ENCODE assay signal across 9 cellular contexts in genomic region chr5:169803077-169803981, GRCh38.
DNase-seq lines count a peak whose midpoint lies in the region; ATAC-seq and TF ChIP-seq lines count a peak whose summit lies in the region.
"Had no signal": no experiment of that assay in that cellular context is flagged by ENCODE, and none has a peak within 500 bp of the region (broad histone marks: within the 10 kb centered on the region; RNA-seq: fewer than 3 reads in every experiment).

No MANE protein-coding gene starts in this region.

- POLR2A ChIA-PET in AG04449 (lab: Yijun Ruan, JAX) = interaction anchor here (0.6 to 1.7 kb wide), 5 partner anchors 60 to 415 kb away, joined by 3 to 16 read pairs (median 4); no protein-coding TSS in a partner anchor

- peak; percentile 90 for DNase-seq in AG04449 (ENCODE audit: low read depth, low spot score)
- peak; percentile 68 to 73 for DNase-seq in Kasumi-1 (lab: John Stamatoyannopoulos, UW)
- DNase-seq in amniotic stem cell (lab: John Stamatoyannopoulos, UW) = peak; percentile 69
- no peak for DNase-seq in left lung
- DNase-seq in NCI-H1694 treated with DMSO at 0.1 percent for 48 hours (lab: John Stamatoyannopoulos, UW) = no peak
- DNase-seq in NCI-H2081 treated with DMSO at 0.1 percent for 48 hours (lab: John Stamatoyannopoulos, UW) = no peak
- no peak for DNase-seq in GM19240 (ENCODE audit: insufficient read length, low spot score)
- DNase-seq in LoVo (ENCODE audit: low spot score) = no peak
- DNase-seq: DMS 273 treated with DMSO at 0.1 percent for 48 hours had no signal

- H3K4me3 ChIP-seq in AG04449 (ENCODE audit: low read depth, low read length) (peak overlapping the region; percentile 18; the same call in 1 of the 2 replicates), left lung (no peak overlapping the region)

- H3K9me3 ChIP-seq in left lung = no peaks in the 10 kb centered on the region

- peaks cover 0 to 5% of the 10 kb centered on the region in 2 donors for H3K36me3 ChIP-seq in left lung

- H3K4me1 ChIP-seq in left lung = peaks cover 0 to 17% of the 10 kb centered on the region in 2 donors

- CTCF ChIA-PET in AG04449 (lab: Yijun Ruan, JAX) = interaction anchor here (0.6 to 3.7 kb wide), 3 partner anchors 102 to 753 kb away, joined by 3 to 26 read pairs (median 20); partner anchors contain the start of gene INSYN2B

- ATAC-seq in left lung = peak; percentile 80

- intact Hi-C loops in left lung (cut with DNase I) = no loop called here

- peak overlapping the region in 1 of 2 donors; percentile 30 for H3K27ac ChIP-seq in left lung

- H3K27me3 ChIP-seq in left lung = no peaks in the 10 kb centered on the region

- TF ChIP-seq CTCF in AG04449 (IDR thresholded peaks at IDR 0.05; ENCODE audit: insufficient read depth, low read length, missing control alignments) (no peak), left lung (IDR thresholded peaks at IDR 0.05) (no peak)

Comparison
In these comparisons a context has a peak if more than half of its experiments do, and no peak if none do; other contexts are left out.
1. DNase-seq: peak in AG04449 (single experiment), Kasumi-1 (2 of 2) and amniotic stem cell (single experiment); none in left lung (0 of 2), NCI-H1694 treated with DMSO at 0.1 percent for 48 hours (single experiment), NCI-H2081 treated with DMSO at 0.1 percent for 48 hours (single experiment), GM19240 (single experiment) and LoVo (single experiment).